9 cellular contexts compared by ENCODE assay signal in genomic region chrX:57595381-57595811, GRCh38. TPM values are rescaled to one million over a fixed set of nuclear protein-coding genes. Genes with fewer than 3 reads are reported as not detected.
DNase-seq lines count a peak whose midpoint lies in the region; ATAC-seq and TF ChIP-seq lines count a peak whose summit lies in the region.
"Had no signal": no experiment of that assay in that cellular context is flagged by ENCODE, and none has a peak within 500 bp of the region (broad histone marks: within the 10 kb centered on the region; RNA-seq: fewer than 3 reads in every experiment).

No MANE protein-coding gene starts in this region.

- H4K20me1 ChIP-seq in DOHH2 (ENCODE audit: control insufficient read depth, insufficient read depth, low read depth, low read length) (no peaks in the 10 kb centered on the region), PC-3 (ENCODE audit: low read length) (peaks cover 23% of the 10 kb centered on the region), osteoblast (ENCODE audit: insufficient read depth, low read length) (no peaks in the 10 kb centered on the region)

- H3K9ac ChIP-seq in PC-3 (ENCODE audit: low read length) (peak overlapping the region; percentile 12), endodermal cell (ENCODE audit: extremely low read depth, low read length, poor library complexity, severe bottlenecking) (no peak overlapping the region)

- peaks cover 24% of the 10 kb centered on the region for H3K9me3 Mint-ChIP-seq in endodermal cell

- H3K36me3 Mint-ChIP-seq in endodermal cell (ENCODE audit: low read depth), result peaks cover 5% of the 10 kb centered on the region

- H3F3A ChIP-seq in DOHH2 (ENCODE audit: control insufficient read depth, insufficient read depth), result no peaks in the 10 kb centered on the region
- H3F3A ChIP-seq in PC-3 (ENCODE audit: low read length, unreplicated experiment), result no peaks in the 10 kb centered on the region

- POLR2A ChIA-PET in PC-3 (lab: Charles Lee; ENCODE audit: unreplicated experiment), result no interaction called here

- H3K27ac ChIP-seq in DOHH2 (ENCODE audit: low read depth, low read length) (no peak overlapping the region), PC-3 (ENCODE audit: low read length) (peak overlapping the region; percentile 72), endodermal cell (ENCODE audit: low read depth, low read length) (no peak overlapping the region), osteoblast (ENCODE audit: low read depth, low read length) (no peak overlapping the region), caudate nucleus (ENCODE audit: low read depth, low read length) (no peak overlapping the region)
- H3K27ac ChIP-seq: WERI-Rb-1 had no signal

- H3K27me3 ChIP-seq in DOHH2 (ENCODE audit: control insufficient read depth, low read length) (no peaks in the 10 kb centered on the region), PC-3 (ENCODE audit: low read length) (no peaks in the 10 kb centered on the region), endodermal cell (ENCODE audit: control insufficient read depth, insufficient read depth, low read length, poor library complexity, severe bottlenecking) (no peaks in the 10 kb centered on the region), osteoblast (ENCODE audit: insufficient read depth, low read length) (no peaks in the 10 kb centered on the region)

- no peaks in the 10 kb centered on the region for H3K9me2 ChIP-seq in DOHH2 (replicated peaks; ENCODE audit: control insufficient read depth, low read length)
- H3K9me2 ChIP-seq in PC-3 (replicated peaks; ENCODE audit: low read length), result no peaks in the 10 kb centered on the region

- peaks cover 17% of the 10 kb centered on the region for H3K4me1 ChIP-seq in DOHH2 (ENCODE audit: control insufficient read depth, low read length)
- peaks cover 47% of the 10 kb centered on the region for H3K4me1 ChIP-seq in PC-3 (ENCODE audit: insufficient read depth, low read length)
- no peaks in the 10 kb centered on the region for H3K4me1 ChIP-seq in endodermal cell (ENCODE audit: control insufficient read depth, insufficient read depth, low read length)
- H3K4me1 ChIP-seq in osteoblast (ENCODE audit: insufficient read depth, low read length), result peaks cover 33% of the 10 kb centered on the region

- CTCF ChIA-PET in PC-3 (lab: Charles Lee), result no interaction called here

- H3K4me2 ChIP-seq in DOHH2 (ENCODE audit: low read length) (peak overlapping the region; percentile 54), PC-3 (ENCODE audit: low read length) (peak overlapping the region; percentile 85), osteoblast (ENCODE audit: insufficient read depth, low read length) (peak overlapping the region; percentile 58)

- intact Hi-C loops in PC-3 (cut with micrococcal nuclease), result loop anchor here (1.0 to 10.0 kb wide), 5 partner anchors 49 to 312 kb away; no protein-coding TSS in a partner anchor

- peaks cover 4% of the 10 kb centered on the region for H3K36me3 ChIP-seq in DOHH2 (ENCODE audit: control insufficient read depth, low read length)
- no peaks in the 10 kb centered on the region; the same call in 1 of the 2 replicates for H3K36me3 ChIP-seq in PC-3 (ENCODE audit: low read depth, low read length)
- no peaks in the 10 kb centered on the region for H3K36me3 ChIP-seq in endodermal cell (ENCODE audit: control insufficient read depth, insufficient read depth, low read length)
- H3K36me3 ChIP-seq in osteoblast (ENCODE audit: insufficient read depth, low read length), result no peaks in the 10 kb centered on the region
- H3K36me3 ChIP-seq: WERI-Rb-1 had no signal

- BruUV-seq in PC-3 (replicated peaks; lab: Mats Ljungman, UMichigan), result no TSS peak

- ATAC-seq in PC-3, result peak; percentile 11
- ATAC-seq in HG02870 (IDR thresholded peaks at IDR 0.05; ENCODE audit: unreplicated experiment), result no peak

- H3K79me2 ChIP-seq in DOHH2 (ENCODE audit: control insufficient read depth, low read length) (peaks cover 56% of the 10 kb centered on the region), PC-3 (ENCODE audit: low read length) (peaks cover 55% of the 10 kb centered on the region), osteoblast (ENCODE audit: insufficient read depth, low read length) (peaks cover 21% of the 10 kb centered on the region)

- H3K4me1 Mint-ChIP-seq in endodermal cell, result peaks cover 22% of the 10 kb centered on the region

- no peak overlapping the region for H3K27ac Mint-ChIP-seq in endodermal cell

- H3K9me3 ChIP-seq in DOHH2 (ENCODE audit: control insufficient read depth, insufficient read depth, low read length) (no peaks in the 10 kb centered on the region), PC-3 (ENCODE audit: low read length) (no peaks in the 10 kb centered on the region), endodermal cell (ENCODE audit: control insufficient read depth, low read length) (no peaks in the 10 kb centered on the region), osteoblast (ENCODE audit: low read depth, low read length) (no peaks in the 10 kb centered on the region)

- peak; percentile 84 for DNase-seq in PC-3
- no peak for DNase-seq in endodermal cell
- peak; percentile 58 for DNase-seq in osteoblast (ENCODE audit: insufficient read length, low spot score, missing footprints)
- DNase-seq in GM10266 (ENCODE audit: extremely low spot score), result no peak
- no peak for DNase-seq in caudate nucleus (lab: John Stamatoyannopoulos, UW)
- DNase-seq in SKM-1 (lab: John Stamatoyannopoulos, UW; ENCODE audit: unreplicated experiment), result no peak
- DNase-seq: WERI-Rb-1 had no signal

- H3K4me3 ChIP-seq in DOHH2 (ENCODE audit: low read length) (peak overlapping the region; percentile 42), PC-3 (ENCODE audit: low read length) (peak overlapping the region; percentile 69), endodermal cell (ENCODE audit: low read length) (peak overlapping the region; percentile 75), osteoblast (ENCODE audit: insufficient read depth, low read length) (peak overlapping the region; percentile 34)

- no peaks in the 10 kb centered on the region for H3K27me3 Mint-ChIP-seq in endodermal cell (ENCODE audit: insufficient read depth)

- 94% methylated on average over 1 of the region's 1 CpG; no CpG with 5 or more reads in 1 of the 2 experiments for WGBS in endodermal cell (ENCODE audit: insufficient coverage in 1 of 2, insufficient read length in 1 of 2), 2 experiments

- H2AFZ ChIP-seq in PC-3 (ENCODE audit: low read length) (no peak overlapping the region), osteoblast (ENCODE audit: low read length) (no peak overlapping the region)

- TF ChIP-seq CTCF in DOHH2 (IDR thresholded peaks at IDR 0.05; ENCODE audit: low read depth, low read length, poor library complexity, severe bottlenecking), result no peak
- TF ChIP-seq CTCF in PC-3 (conservative IDR thresholded peaks at IDR 0.05; ENCODE audit: low read depth, low read length), result no peak
- TF ChIP-seq CTCF in endodermal cell (conservative IDR thresholded peaks at IDR 0.05), result no peak
- TF ChIP-seq CTCF in osteoblast (IDR thresholded peaks at IDR 0.05; ENCODE audit: extremely low read depth, low read depth, low read length), result no peak
- no peak for TF ChIP-seq CTCF in GM10266 (IDR thresholded peaks at IDR 0.05; ENCODE audit: control insufficient read depth, insufficient read depth, low read depth, missing control alignments)

- peak overlapping the region; percentile 29 for H3K4me3 Mint-ChIP-seq in endodermal cell

RNA-seq across cellular contexts. Expression of gene ZXDB, which starts 3.6 kb away (rescaled TPM):
- total RNA-seq in PC-3 (2014; rRNA removed), result 10.1 and 11.1 TPM in 2 replicates
- total RNA-seq in endodermal cell, result 1 to 10 TPM; 7.5 to 8.5 TPM
- polyA plus RNA-seq in endodermal cell (2013, experiment 1 of 2), result 7.1 TPM
- polyA plus RNA-seq in endodermal cell (2013, experiment 2 of 2), result 6.5 TPM
- total RNA-seq in osteoblast, result 11.5 and 12.3 TPM in 2 replicates

Comparison
In these comparisons a context has a peak if more than half of its experiments do, and no peak if none do; other contexts are left out.
1. DNase-seq: peak in PC-3 (single experiment) and osteoblast (single experiment); none in endodermal cell (single experiment), GM10266 (single experiment), caudate nucleus (0 of 61) and SKM-1 (single experiment).
2. Peak in every context shown above with its lines, with median percentiles within 50 percentile points of each other: H3K4me2 ChIP-seq and H3K4me3 ChIP-seq.